ENCODE assay signal across 9 cellular contexts in the genomic region with DNA sequence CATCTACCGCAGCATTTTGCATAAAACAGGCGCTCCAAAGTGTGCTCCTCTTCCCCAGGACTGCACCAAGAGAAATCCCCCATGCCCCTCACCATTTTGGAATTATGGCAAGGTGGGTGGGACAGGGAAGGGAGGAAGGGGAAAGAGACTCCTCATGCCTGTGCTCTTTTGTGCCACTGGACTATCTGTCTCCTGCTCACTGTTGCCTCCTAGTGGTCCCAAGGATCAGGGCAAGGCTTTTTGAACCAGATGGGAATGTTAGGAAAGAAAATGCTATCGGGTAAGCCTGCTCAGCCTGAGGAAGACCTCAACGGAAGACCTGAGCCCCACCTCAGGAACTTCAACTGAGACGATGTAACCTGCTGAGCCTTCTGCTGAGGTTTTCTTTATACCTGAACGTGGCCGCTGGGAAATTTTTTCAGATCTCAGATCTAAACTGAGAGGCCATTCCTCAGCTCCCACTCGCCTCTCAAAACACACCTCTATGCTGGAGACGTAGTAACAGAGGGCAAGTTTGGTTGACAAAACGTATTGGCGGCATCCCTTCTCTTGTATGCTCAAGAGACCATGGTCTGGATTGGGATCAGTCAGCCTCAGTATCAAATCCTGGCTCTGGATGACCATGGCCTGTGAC. TPM values are rescaled to one million over a fixed set of nuclear protein-coding genes. Genes with fewer than 3 reads are reported as not detected.
DNase-seq lines count a peak whose midpoint lies in the region; ATAC-seq, FAIRE-seq and TF ChIP-seq lines count a peak whose summit lies in the region.
"Had no signal": no experiment of that assay in that cellular context is flagged by ENCODE, and none has a peak within 500 bp of the region (broad histone marks: within the 10 kb centered on the region; RNA-seq: fewer than 3 reads in every experiment).

No MANE protein-coding gene starts in this region.

- intact Hi-C loops in left cardiac atrium (cut with DNase I) (no loop called here), spleen (cut with DNase I; ENCODE audit: low total_unique reads) (no loop called here)

- FAIRE-seq in GM12891 (lab: Jason Lieb, UNC): peak; percentile 63
- FAIRE-seq: islet of Langerhans had no signal

- H3K27ac ChIP-seq in spleen: no peak overlapping the region

- H3K27me3 ChIP-seq in spleen (replicated peaks in 1 of 7): no peaks in the 10 kb centered on the region

- no peak for TF ChIP-seq POLR2A in GM12891 (IDR thresholded peaks at IDR 0.05; ENCODE audit: low read depth, low read length)
- no peak for TF ChIP-seq POLR2A in spleen (IDR thresholded peaks at IDR 0.05)

- WGBS in spleen, 5 donors: 50 to 65% (median 55%) methylated on average over 11 of the region's 11 CpGs

- TF ChIP-seq CTCF in AG09309 (IDR thresholded peaks at IDR 0.05; ENCODE audit: control insufficient read depth, insufficient read depth, low read depth, low read length, missing control alignments) (peak; percentile 96), spleen (IDR thresholded peaks at IDR 0.05 in 8 of 11, conservative IDR thresholded peaks at IDR 0.05 in 3 of 11) (peak in 10 of 11 experiments; percentile 15 to 86 (median 66))

- H3K4me3 ChIP-seq in AG09309 (ENCODE audit: control insufficient read depth, low read depth, low read length) (no peak overlapping the region), spleen (no peak overlapping the region)

- H3K36me3 ChIP-seq in spleen: no peaks in the 10 kb centered on the region

- no peaks in the 10 kb centered on the region for H3K9me3 ChIP-seq in spleen

- H3K4me1 ChIP-seq in spleen: no peaks in the 10 kb centered on the region

- ATAC-seq in left cardiac atrium: peak in 1 of 2 donors; percentile 27
- no peak for ATAC-seq in GM21529 (IDR thresholded peaks at IDR 0.05; ENCODE audit: unreplicated experiment)
- no peak for ATAC-seq in GM18873 (IDR thresholded peaks at IDR 0.05; ENCODE audit: low FRiP score, unreplicated experiment)

- DNase-seq in AG09309 (ENCODE audit: low read depth) (no peak), GM12891 (ENCODE audit: insufficient read length, low spot score) (peak; percentile 44), NCI-H82 (lab: John Stamatoyannopoulos, UW) (peak; percentile 83), left cardiac atrium (peak; percentile 46), spleen (no peak)
- peak; percentile 54 to 59 for DNase-seq in activated T-cell treated with anti-CD3 and anti-CD28 coated beads, Interleukin-2, amount 50 U/mL, for 48 hours

TF ChIP-seq in GM12891, 5 proteins besides CTCF, POLR2A, EP300 and RAD21:
- TF ChIP-seq POU2F2 (IDR thresholded peaks at IDR 0.05; ENCODE audit: low read depth, low read length) (no peak), POLR2AphosphoS5 (IDR thresholded peaks at IDR 0.05; ENCODE audit: low read depth, low read length) (no peak), SPI1 (IDR thresholded peaks at IDR 0.05; ENCODE audit: low read depth, low read length) (no peak), TAF1 (IDR thresholded peaks at IDR 0.05; ENCODE audit: low read depth, low read length) (no peak), PAX5 (IDR thresholded peaks at IDR 0.05; ENCODE audit: insufficient read depth, low read length, severe bottlenecking) (no peak)

RNA-seq across cellular contexts. Expression of a gene that starts 58.3 kb away (rescaled TPM):
- 0.24 TPM for polyA plus RNA-seq in GM12891 (2012; ENCODE audit: low read depth, missing spikeins)
- total RNA-seq in left cardiac atrium (not detected), spleen (not detected)
- not detected for polyA plus RNA-seq in spleen

Comparison
In these comparisons a context has a peak if more than half of its experiments do, and no peak if none do; other contexts are left out.
1. DNase-seq: peak in GM12891 (single experiment), NCI-H82 (single experiment), activated T-cell treated with anti-CD3 and anti-CD28 coated beads, Interleukin-2, amount 50 U/mL, for 48 hours (2 of 2) and left cardiac atrium (single experiment); none in AG09309 (single experiment) and spleen (single experiment).